Comparison of ENCODE assay signal across 14 cellular contexts in the genomic region with DNA sequence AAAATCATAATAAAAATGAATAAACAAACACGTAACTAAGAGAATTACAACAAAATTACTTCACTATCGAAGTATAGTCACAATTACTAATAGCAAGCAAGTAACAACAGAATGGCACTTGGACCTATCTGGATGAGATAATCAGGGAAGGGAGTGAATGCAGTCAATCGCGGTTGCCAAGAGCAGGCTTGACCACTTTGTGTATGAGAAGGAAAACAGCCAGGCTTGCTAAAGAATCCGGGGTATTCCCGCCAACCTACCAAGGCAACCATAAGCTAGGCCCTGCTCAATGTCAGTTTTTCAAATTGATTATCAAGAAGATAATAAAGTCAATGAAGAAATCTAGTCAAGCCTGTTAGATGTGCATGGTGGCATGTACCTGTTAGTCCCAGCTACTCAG. TPM values are rescaled to one million over a fixed set of nuclear protein-coding genes. Genes with fewer than 3 reads are reported as not detected.
DNase-seq lines count a peak whose midpoint lies in the region; ATAC-seq and TF ChIP-seq lines count a peak whose summit lies in the region.
"Had no signal": no experiment of that assay in that cellular context is flagged by ENCODE, and none has a peak within 500 bp of the region (broad histone marks: within the 10 kb centered on the region; RNA-seq: fewer than 3 reads in every experiment).

No MANE protein-coding gene starts in this region.

- WGBS in stomach, 5 donors: 34 to 61% (median 54%) methylated on average over 6 of the region's 6 CpGs

- H3K4me1 ChIP-seq in stomach: peaks cover 11 to 30% (median 16%) of the 10 kb centered on the region in 4 donors
- H3K4me1 ChIP-seq: HAP-1 had no signal

- H3K36me3 ChIP-seq in stomach: no peaks in the 10 kb centered on the region
- H3K36me3 ChIP-seq: HAP-1 had no signal

- TF ChIP-seq CTCF in LNCaP clone FGC (IDR thresholded peaks at IDR 0.05; ENCODE audit: control insufficient read depth, extremely low read depth, insufficient read depth): no peak
- TF ChIP-seq CTCF in epithelial cell of esophagus (IDR thresholded peaks at IDR 0.05; ENCODE audit: insufficient read depth, low read depth, low read length, missing control alignments): no peak
- no peak for TF ChIP-seq CTCF in stomach (IDR thresholded peaks at IDR 0.05)

- peak overlapping the region in 1 of 5 donors; percentile 56 for H3K27ac ChIP-seq in stomach
- H3K27ac ChIP-seq: BLaER1 treated with 17β-estradiol and CSF1 and Interleukin-3, amounts not matched to agents 10 nM and 100 nM; GM23248; HL-60 had no signal

- intact Hi-C loops in stomach (cut with DNase I; ENCODE audit: low total_unique reads): no loop called here

- no peak overlapping the region for H3K4me3 ChIP-seq in LNCaP clone FGC (ENCODE audit: low read depth, low read length)
- no peak overlapping the region for H3K4me3 ChIP-seq in epithelial cell of esophagus (ENCODE audit: low read length)
- H3K4me3 ChIP-seq in stomach: no peak overlapping the region
- H3K4me3 ChIP-seq: BLaER1 treated with 17β-estradiol and CSF1 and Interleukin-3, amounts not matched to agents 10 nM and 100 nM; GM23248; HAP-1 had no signal

- TF ChIP-seq EP300 in stomach (IDR thresholded peaks at IDR 0.05): no peak

- ATAC-seq in HG02973 (IDR thresholded peaks at IDR 0.05; ENCODE audit: unreplicated experiment): no peak

- H3K27me3 ChIP-seq in stomach: no peaks in the 10 kb centered on the region
- H3K27me3 ChIP-seq: BLaER1 treated with 17β-estradiol and CSF1 and Interleukin-3, amounts not matched to agents 10 nM and 100 nM had no signal

- TF ChIP-seq POLR2A in stomach (IDR thresholded peaks at IDR 0.05): no peak

- DNase-seq in LNCaP clone FGC (ENCODE audit: low read depth): peak; percentile 22
- peak; percentile 51 for DNase-seq in epithelial cell of esophagus (ENCODE audit: low read depth)
- DNase-seq in stomach: peak; percentile 71
- DNase-seq in activated CD4-positive, alpha-beta T cell treated with anti-CD3 and anti-CD28 coated beads for 1 hour: no peak
- no peak for DNase-seq in T-helper 2 cell
- DNase-seq: CD4-positive, CD25-positive, alpha-beta regulatory T cell; CD8-positive, alpha-beta memory T cell; COR-L47; GM23248; IMR-90 had no signal

- peaks cover 0 to 6% (median 3%) of the 10 kb centered on the region in 4 donors for H3K9me3 ChIP-seq in stomach
- H3K9me3 ChIP-seq: HAP-1 had no signal

RNA-seq across cellular contexts. Expression of a gene that starts 39.7 kb away (rescaled TPM):
- total RNA-seq in stomach: 10 to 100 TPM in 4 of 5 donors, 1 to 10 TPM in 1; 1.2 to 90.1 (median 74.1) TPM
- polyA plus RNA-seq in stomach: 10 to 100 TPM; 23.2 to 36.8 (median 29.0) TPM
- polyA plus RNA-seq: CD4-positive, CD25-positive, alpha-beta regulatory T cell; CD8-positive, alpha-beta memory T cell had no signal

Comparison
In these comparisons a context has a peak if more than half of its experiments do, and no peak if none do; other contexts are left out.
1. DNase-seq: peak in LNCaP clone FGC (single experiment), epithelial cell of esophagus (single experiment) and stomach (single experiment); none in activated CD4-positive, alpha-beta T cell treated with anti-CD3 and anti-CD28 coated beads for 1 hour (single experiment) and T-helper 2 cell (0 of 5).